In the genomic region with DNA sequence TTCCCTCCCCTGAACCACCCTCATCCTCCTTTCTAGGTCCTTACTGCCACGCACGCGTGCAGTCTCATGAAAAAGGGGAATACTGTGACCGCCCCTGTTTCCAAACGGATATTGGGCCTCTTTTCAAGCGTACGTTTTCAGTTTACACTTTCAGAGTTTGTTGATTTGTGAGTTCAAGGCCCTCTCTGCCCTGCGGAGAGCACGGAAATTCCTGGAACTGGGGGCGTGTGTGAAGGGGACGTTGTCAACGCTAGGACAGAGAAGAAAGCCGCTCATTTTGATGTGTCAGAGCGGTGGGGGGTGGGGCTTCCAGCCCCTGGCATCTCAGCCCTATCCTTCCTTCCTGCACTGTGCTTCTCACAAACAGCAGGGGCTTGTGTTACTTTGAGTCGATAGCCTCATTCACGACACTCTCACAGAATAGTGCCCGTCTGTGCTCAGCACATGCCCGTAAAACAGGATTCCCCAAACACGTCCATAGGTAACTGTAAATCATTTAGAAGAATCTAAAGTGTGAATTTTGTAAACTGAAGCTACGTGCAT, we compare ENCODE assay signal across 1 cellular context.
TF ChIP-seq lines count a peak whose summit lies in the region.

No MANE protein-coding gene starts in this region.

TF ChIP-seq in HepG2, 621 proteins besides CTCF, POLR2A, EP300 and RAD21 (continued from another document and continues in another):
- TF ChIP-seq, protein P1, sequence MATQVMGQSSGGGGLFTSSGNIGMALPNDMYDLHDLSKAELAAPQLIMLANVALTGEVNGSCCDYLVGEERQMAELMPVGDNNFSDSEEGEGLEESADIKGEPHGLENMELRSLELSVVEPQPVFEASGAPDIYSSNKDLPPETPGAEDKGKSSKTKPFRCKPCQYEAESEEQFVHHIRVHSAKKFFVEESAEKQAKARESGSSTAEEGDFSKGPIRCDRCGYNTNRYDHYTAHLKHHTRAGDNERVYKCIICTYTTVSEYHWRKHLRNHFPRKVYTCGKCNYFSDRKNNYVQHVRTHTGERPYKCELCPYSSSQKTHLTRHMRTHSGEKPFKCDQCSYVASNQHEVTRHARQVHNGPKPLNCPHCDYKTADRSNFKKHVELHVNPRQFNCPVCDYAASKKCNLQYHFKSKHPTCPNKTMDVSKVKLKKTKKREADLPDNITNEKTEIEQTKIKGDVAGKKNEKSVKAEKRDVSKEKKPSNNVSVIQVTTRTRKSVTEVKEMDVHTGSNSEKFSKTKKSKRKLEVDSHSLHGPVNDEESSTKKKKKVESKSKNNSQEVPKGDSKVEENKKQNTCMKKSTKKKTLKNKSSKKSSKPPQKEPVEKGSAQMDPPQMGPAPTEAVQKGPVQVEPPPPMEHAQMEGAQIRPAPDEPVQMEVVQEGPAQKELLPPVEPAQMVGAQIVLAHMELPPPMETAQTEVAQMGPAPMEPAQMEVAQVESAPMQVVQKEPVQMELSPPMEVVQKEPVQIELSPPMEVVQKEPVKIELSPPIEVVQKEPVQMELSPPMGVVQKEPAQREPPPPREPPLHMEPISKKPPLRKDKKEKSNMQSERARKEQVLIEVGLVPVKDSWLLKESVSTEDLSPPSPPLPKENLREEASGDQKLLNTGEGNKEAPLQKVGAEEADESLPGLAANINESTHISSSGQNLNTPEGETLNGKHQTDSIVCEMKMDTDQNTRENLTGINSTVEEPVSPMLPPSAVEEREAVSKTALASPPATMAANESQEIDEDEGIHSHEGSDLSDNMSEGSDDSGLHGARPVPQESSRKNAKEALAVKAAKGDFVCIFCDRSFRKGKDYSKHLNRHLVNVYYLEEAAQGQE (IDR thresholded peaks at IDR 0.05; ENCODE audit: borderline replicate concordance in 1 of 2, low read depth in 1 of 2, low read length in 2 of 2) = peak in 1 of 2 experiments; percentile 50; a peak in 1 of 4 replicates
- peak; percentile 95 for TF ChIP-seq TCF7 (IDR thresholded peaks at IDR 0.05; ENCODE audit: low read depth)
- peak; percentile 98 for TF ChIP-seq SALL1 (CRISPR knock-in tag; IDR thresholded peaks at IDR 0.05)
- TF ChIP-seq RFX3 (CRISPR knock-in tag; IDR thresholded peaks at IDR 0.05) = no peak
- TF ChIP-seq, protein P2, sequence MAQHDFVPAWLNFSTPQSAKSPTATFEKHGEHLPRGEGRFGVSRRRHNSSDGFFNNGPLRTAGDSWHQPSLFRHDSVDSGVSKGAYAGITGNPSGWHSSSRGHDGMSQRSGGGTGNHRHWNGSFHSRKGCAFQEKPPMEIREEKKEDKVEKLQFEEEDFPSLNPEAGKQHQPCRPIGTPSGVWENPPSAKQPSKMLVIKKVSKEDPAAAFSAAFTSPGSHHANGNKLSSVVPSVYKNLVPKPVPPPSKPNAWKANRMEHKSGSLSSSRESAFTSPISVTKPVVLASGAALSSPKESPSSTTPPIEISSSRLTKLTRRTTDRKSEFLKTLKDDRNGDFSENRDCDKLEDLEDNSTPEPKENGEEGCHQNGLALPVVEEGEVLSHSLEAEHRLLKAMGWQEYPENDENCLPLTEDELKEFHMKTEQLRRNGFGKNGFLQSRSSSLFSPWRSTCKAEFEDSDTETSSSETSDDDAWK (CRISPR knock-in tag; IDR thresholded peaks at IDR 0.05) = no peak
- TF ChIP-seq RELA (CRISPR knock-in tag; IDR thresholded peaks at IDR 0.05) = no peak; the same call in 1 of the 2 replicates
- TF ChIP-seq ZSCAN31 (CRISPR knock-in tag; IDR thresholded peaks at IDR 0.05; ENCODE audit: low read depth) = peak; percentile 49; the same call in 1 of the 2 replicates
- no peak for TF ChIP-seq MLXIP (CRISPR knock-in tag; IDR thresholded peaks at IDR 0.05; ENCODE audit: borderline replicate concordance)
- TF ChIP-seq ZSCAN20 (CRISPR knock-in tag; IDR thresholded peaks at IDR 0.05; ENCODE audit: borderline replicate concordance) = no peak
- TF ChIP-seq PHF21A (CRISPR knock-in tag; IDR thresholded peaks at IDR 0.05) = peak; percentile 96
- no peak for TF ChIP-seq SMAD1 (CRISPR knock-in tag; IDR thresholded peaks at IDR 0.05; ENCODE audit: borderline replicate concordance, low read depth)
- no peak for TF ChIP-seq ZBTB40 (IDR thresholded peaks at IDR 0.05)
- TF ChIP-seq ZBTB40 (CRISPR knock-in tag; IDR thresholded peaks at IDR 0.05) = peak; percentile 33; the same call in 1 of the 2 replicates
- TF ChIP-seq KAT7 (CRISPR knock-in tag; IDR thresholded peaks at IDR 0.05; ENCODE audit: borderline replicate concordance) = peak; percentile 60; the same call in 1 of the 2 replicates
- TF ChIP-seq KDM1A (CRISPR knock-in tag; IDR thresholded peaks at IDR 0.05) = no peak
- peak; percentile 83 for TF ChIP-seq SKIL (CRISPR knock-in tag; IDR thresholded peaks at IDR 0.05; ENCODE audit: borderline replicate concordance)
- TF ChIP-seq SIX4 (CRISPR knock-in tag; IDR thresholded peaks at IDR 0.05) = peak; percentile 43; the same call in 1 of the 2 replicates
- TF ChIP-seq RBM22 (optimal IDR thresholded peaks at IDR 0.05; ENCODE audit: low read length) = no peak
- peak; percentile 42; the same call in 1 of the 2 replicates for TF ChIP-seq STAG1 (CRISPR knock-in tag; IDR thresholded peaks at IDR 0.05)
- TF ChIP-seq POLR2AphosphoS5 (IDR thresholded peaks at IDR 0.05; ENCODE audit: low read depth, low read length) = peak; percentile 60
- no peak for TF ChIP-seq PHF5A (CRISPR knock-in tag; IDR thresholded peaks at IDR 0.05; ENCODE audit: low read depth, unreplicated experiment)
- TF ChIP-seq NPAS2 (CRISPR knock-in tag; IDR thresholded peaks at IDR 0.05; ENCODE audit: borderline replicate concordance) = no peak
- no peak for TF ChIP-seq KLF12 (CRISPR knock-in tag; IDR thresholded peaks at IDR 0.05; ENCODE audit: borderline replicate concordance)
- peak; percentile 89 for TF ChIP-seq PITX1 (CRISPR knock-in tag; IDR thresholded peaks at IDR 0.05)
- TF ChIP-seq RCOR2 (CRISPR knock-in tag; IDR thresholded peaks at IDR 0.05) = peak; percentile 86
- TF ChIP-seq SNRNP70 (IDR thresholded peaks at IDR 0.05; ENCODE audit: low read depth, low read length) = no peak
- no peak for TF ChIP-seq PAX8 (CRISPR knock-in tag; IDR thresholded peaks at IDR 0.05; ENCODE audit: borderline replicate concordance)
- TF ChIP-seq MYNN (CRISPR knock-in tag; IDR thresholded peaks at IDR 0.05; ENCODE audit: low read depth) = no peak
- 0 out of 2 replicates have a peak, but pooled peaks have one; percentile 4 for TF ChIP-seq MNT (IDR thresholded peaks at IDR 0.05)
- peak; percentile 40; the same call in 1 of the 2 replicates for TF ChIP-seq TOE1 (CRISPR knock-in tag; IDR thresholded peaks at IDR 0.05)
- TF ChIP-seq ISL2 (CRISPR knock-in tag; IDR thresholded peaks at IDR 0.05) = peak; percentile 90
- peak; percentile 28; the same call in 1 of the 2 replicates for TF ChIP-seq SMC3 (IDR thresholded peaks at IDR 0.05; ENCODE audit: low read length)
- TF ChIP-seq ZC3H13 (CRISPR knock-in tag; IDR thresholded peaks at IDR 0.05) = peak; percentile 63; the same call in 1 of the 2 replicates
- TF ChIP-seq ZNF546 (CRISPR knock-in tag; conservative IDR thresholded peaks at IDR 0.05) = no peak
- TF ChIP-seq ZNF720 (CRISPR knock-in tag; IDR thresholded peaks at IDR 0.05) = no peak
- no peak for TF ChIP-seq ZNF713 (CRISPR knock-in tag; IDR thresholded peaks at IDR 0.05)
- TF ChIP-seq CBX1 (IDR thresholded peaks at IDR 0.05; ENCODE audit: low read depth) = no peak
